ENCODE assay signal across 1 cellular context in genomic region chr4:68283095-68283494, GRCh38.
A peak's percentile ranks its signal among the peaks of the same experiment; 100 is the strongest.
TF ChIP-seq lines count a peak whose summit lies in the region.

No MANE protein-coding gene starts in this region.

TF ChIP-seq in K562, 482 proteins besides CTCF, POLR2A, EP300 and RAD21:
- TF ChIP-seq ZNF121 (CRISPR knock-in tag; conservative IDR thresholded peaks at IDR 0.05) (peak; percentile 48), YY1 (IDR thresholded peaks at IDR 0.05; ENCODE audit: borderline replicate concordance in 1 of 3, control insufficient read depth in 1 of 3, extremely low read depth in 1 of 3, insufficient read depth in 3 of 3, insufficient read length in 1 of 3, insufficient replicate concordance in 2 of 3, low read depth in 1 of 3, low read length in 2 of 3) (no peak), GTF2E2 (tag; IDR thresholded peaks at IDR 0.05) (no peak), HBP1 (CRISPR knock-in tag; IDR thresholded peaks at IDR 0.05) (no peak), ZFP36 (IDR thresholded peaks at IDR 0.05; ENCODE audit: low read depth, low read length, partially characterized antibody) (no peak)
